In genomic region chr7:30687604-30688003, GRCh38 we compare ENCODE assay signal across 1 cellular context.
TF ChIP-seq lines count a peak whose summit lies in the region.

No MANE protein-coding gene starts in this region.

TF ChIP-seq in HEK293, 187 proteins besides CTCF, POLR2A, EP300 and RAD21 (continued from another document):
- no peak for TF ChIP-seq GLIS1 (tag by site-specific recombination; IDR thresholded peaks at IDR 0.05)
TF ChIP-seq in HEK293: peak in this region for 1.
